Comparison of ENCODE assay signal across 8 cellular contexts in genomic region chr5:1593785-1594335, GRCh38.
A peak's percentile ranks its signal among the peaks of the same experiment; 100 is the strongest.
DNase-seq lines count a peak whose midpoint lies in the region; ATAC-seq and TF ChIP-seq lines count a peak whose summit lies in the region.
"Not testable (repeated sequence)": the region's sequence is repeated elsewhere in the genome, so short reads cannot be mapped to it uniquely, and the experiment has no call there.

No MANE protein-coding gene starts in this region.

- ATAC-seq in GM21619 (IDR thresholded peaks at IDR 0.05; ENCODE audit: unreplicated experiment) (peak; percentile 6), HG03460 (IDR thresholded peaks at IDR 0.05; ENCODE audit: unreplicated experiment) (peak; percentile 6)
- not testable (repeated sequence) for ATAC-seq in natural killer cell

- not testable (repeated sequence) for H3K4me1 Mint-ChIP-seq in natural killer cell

- H3K36me3 Mint-ChIP-seq in natural killer cell = not testable (repeated sequence)

- peak overlapping the region; percentile 68 for H3K27ac ChIP-seq in VCaP
- peak overlapping the region; percentile 80 to 86 for H3K27ac ChIP-seq in right atrium auricular region
- H3K27ac ChIP-seq in stomach smooth muscle (ENCODE audit: low read length) = peak overlapping the region; percentile 60

- H3K4me3 ChIP-seq in right atrium auricular region (peak overlapping the region; percentile 65 to 66), stomach smooth muscle (ENCODE audit: low read length in 2 of 2) (peak overlapping the region; percentile 78)

- H3K4me3 Mint-ChIP-seq in natural killer cell = peak overlapping the region; percentile 62

- TF ChIP-seq CTCF in VCaP (conservative IDR thresholded peaks at IDR 0.05); right atrium auricular region (IDR thresholded peaks at IDR 0.05); natural killer cell (IDR thresholded peaks at IDR 0.05): not testable (repeated sequence)

- not testable (repeated sequence) for H3K27me3 Mint-ChIP-seq in natural killer cell (ENCODE audit: low read depth in 2 of 2)

- H3K9ac ChIP-seq in stomach smooth muscle (ENCODE audit: low read length in 2 of 2) = peak overlapping the region; percentile 13 to 72

- H3K9me3 Mint-ChIP-seq in natural killer cell = not testable (repeated sequence)

- H3K4me1 ChIP-seq in right atrium auricular region; stomach smooth muscle (ENCODE audit: control insufficient read depth, insufficient read depth, low read length): not testable (repeated sequence)

- DNase-seq in DMS53 (lab: John Stamatoyannopoulos, UW) = peak; percentile 53
- peak; percentile 7 for DNase-seq in cerebellum (ENCODE audit: low spot score)
- DNase-seq in right atrium auricular region (ENCODE audit: low spot score); natural killer cell: not testable (repeated sequence)

- not testable (repeated sequence) for H3K27ac Mint-ChIP-seq in natural killer cell

- not testable (repeated sequence) for H3K27me3 ChIP-seq in right atrium auricular region; stomach smooth muscle (ENCODE audit: control insufficient read depth in 1 of 2, insufficient read depth in 2 of 2, low read length in 2 of 2)

- intact Hi-C loops in natural killer cell (cut with micrococcal nuclease) = not testable (repeated sequence)

- H3K9me3 ChIP-seq in right atrium auricular region; stomach smooth muscle (ENCODE audit: control insufficient read depth in 2 of 2, low read length in 2 of 2): not testable (repeated sequence)

- not testable (repeated sequence) for H3K36me3 ChIP-seq in right atrium auricular region; stomach smooth muscle (ENCODE audit: control insufficient read depth in 2 of 2, insufficient read depth in 2 of 2, low read length in 2 of 2)
